Comparison of ENCODE assay signal across 20 cellular contexts in genomic region chr1:67170751-67171573, GRCh38. TPM values are rescaled to one million over a fixed set of nuclear protein-coding genes. Genes with fewer than 3 reads are reported as not detected.
DNase-seq lines count a peak whose midpoint lies in the region; ATAC-seq and TF ChIP-seq lines count a peak whose summit lies in the region.
"Had no signal": no experiment of that assay in that cellular context is flagged by ENCODE, and none has a peak within 500 bp of the region (broad histone marks: within the 10 kb centered on the region; RNA-seq: fewer than 3 reads in every experiment).

No MANE protein-coding gene starts in this region.

- peak; percentile 91 for ATAC-seq in DND-41 (ENCODE audit: insufficient read depth, low read depth)
- ATAC-seq: Panc1, right cardiac atrium had no signal

- CTCF ChIA-PET in HEK293T (lab: Yijun Ruan, JAX): interaction anchor here (1.2 kb wide), 1 partner anchor 22 kb away, joined by 4 read pairs; no protein-coding TSS in a partner anchor

- H3K9ac ChIP-seq in BLaER1 (no peak overlapping the region), DND-41 (ENCODE audit: low read depth, low read length) (no peak overlapping the region), Karpas-422 (ENCODE audit: low read length) (no peak overlapping the region)
- H3K9ac ChIP-seq: SK-N-SH had no signal

- no peaks in the 10 kb centered on the region for H3K79me2 ChIP-seq in DND-41 (ENCODE audit: insufficient read depth, low read length)
- H3K79me2 ChIP-seq in Karpas-422 (ENCODE audit: low read length): no peaks in the 10 kb centered on the region

- H4K20me1 ChIP-seq in BLaER1 (no peaks in the 10 kb centered on the region), DND-41 (ENCODE audit: insufficient read depth, low read length) (no peaks in the 10 kb centered on the region; the same call in 1 of the 2 replicates), Karpas-422 (ENCODE audit: insufficient read depth, low read depth, low read length) (no peaks in the 10 kb centered on the region)

- no peak for TF ChIP-seq CTCF in DND-41 (IDR thresholded peaks at IDR 0.05; ENCODE audit: borderline replicate concordance, extremely low read depth, low read length, poor library complexity, severe bottlenecking)

- POLR2A ChIA-PET in HEK293T (lab: Yijun Ruan, JAX): no interaction called here

- H2AFZ ChIP-seq in DND-41 (ENCODE audit: low read depth, low read length) (no peak overlapping the region), Karpas-422 (ENCODE audit: low read length) (no peak overlapping the region)

- H3K9me3 ChIP-seq in BLaER1 (0 out of 2 replicates have a peak, but pooled peaks cover 5% of the 10 kb centered on the region), DND-41 (ENCODE audit: insufficient read depth, low read length, severe bottlenecking) (no peaks in the 10 kb centered on the region), Karpas-422 (ENCODE audit: low read length) (no peaks in the 10 kb centered on the region)
- H3K9me3 ChIP-seq: SK-N-SH had no signal

- DNase-seq in DND-41: peak; percentile 11
- peak; percentile 17 for DNase-seq in T-helper 22 cell (ENCODE audit: low read depth)
- DNase-seq in central memory CD4-positive, alpha-beta T cell: peak; percentile 79
- no peak for DNase-seq in NCI-H1092 treated with DMSO at 0.1 percent for 48 hours (lab: John Stamatoyannopoulos, UW)
- DNase-seq in Karpas-422: no peak
- DNase-seq in NCI-H128 (lab: John Stamatoyannopoulos, UW; ENCODE audit: unreplicated experiment): no peak
- no peak for DNase-seq in HEK293T (ENCODE audit: extremely low spot score)
- DNase-seq: activated CD8-positive, alpha-beta memory T cell treated with anti-CD3 and anti-CD28 coated beads, Interleukin-2, amount 50 U/mL, for 4 hours; Calu3; cerebellar nuclear complex; endodermal cell; HCEC 1CT; IMR-90; NCI-H69; nucleus accumbens; right cardiac atrium; SK-N-SH had no signal

- H3K4me3 ChIP-seq in BLaER1 (no peak overlapping the region), DND-41 (ENCODE audit: low read depth in 1 of 2, low read length in 2 of 2) (no peak overlapping the region), Karpas-422 (ENCODE audit: low read length) (no peak overlapping the region)

- no peaks in the 10 kb centered on the region for H3K9me2 ChIP-seq in Karpas-422 (replicated peaks; ENCODE audit: insufficient read depth, low read length)
- H3K9me2 ChIP-seq: SK-N-SH had no signal

- H3K4me2 ChIP-seq in BLaER1 (peak overlapping the region; percentile 61), DND-41 (ENCODE audit: insufficient read depth, low read length) (peak overlapping the region; percentile 14; the same call in 1 of the 2 replicates), Karpas-422 (ENCODE audit: low read depth, low read length, poor library complexity, severe bottlenecking) (no peak overlapping the region)
- H3K4me2 ChIP-seq: SK-N-SH had no signal

- no peaks in the 10 kb centered on the region for H3K36me3 ChIP-seq in BLaER1
- H3K36me3 ChIP-seq in DND-41 (ENCODE audit: insufficient read depth, low read length): no peaks in the 10 kb centered on the region
- H3K36me3 ChIP-seq in Karpas-422 (ENCODE audit: insufficient read depth, low read length): no peaks in the 10 kb centered on the region

- H3K27ac ChIP-seq in BLaER1 (no peak overlapping the region), DND-41 (ENCODE audit: low read length) (no peak overlapping the region), Karpas-422 (ENCODE audit: low read length) (no peak overlapping the region)

- peaks cover 34% of the 10 kb centered on the region for H3K4me1 ChIP-seq in BLaER1
- peaks cover 28% of the 10 kb centered on the region for H3K4me1 ChIP-seq in DND-41 (ENCODE audit: insufficient read depth, low read length)
- H3K4me1 ChIP-seq in Karpas-422 (ENCODE audit: low read length): no peaks in the 10 kb centered on the region

- no peaks in the 10 kb centered on the region for H3K27me3 ChIP-seq in BLaER1
- H3K27me3 ChIP-seq in DND-41 (ENCODE audit: insufficient read depth, low read length, poor library complexity): peaks cover 16% of the 10 kb centered on the region
- no peaks in the 10 kb centered on the region for H3K27me3 ChIP-seq in Karpas-422 (ENCODE audit: low read length)

TF ChIP-seq in HEK293T, 16 proteins besides CTCF, POLR2A, EP300 and RAD21:
- TF ChIP-seq L3MBTL2 (conservative IDR thresholded peaks at IDR 0.05) (no peak), LEF1 (IDR thresholded peaks at IDR 0.05; ENCODE audit: borderline replicate concordance) (no peak), ZNF384 (IDR thresholded peaks at IDR 0.05) (no peak), FOXM1 (IDR thresholded peaks at IDR 0.05; ENCODE audit: borderline replicate concordance) (no peak), NFRKB (IDR thresholded peaks at IDR 0.05) (no peak), ARNT (IDR thresholded peaks at IDR 0.05) (no peak), CTBP1 (IDR thresholded peaks at IDR 0.05; ENCODE audit: borderline replicate concordance) (no peak), BHLHE40 (IDR thresholded peaks at IDR 0.05; ENCODE audit: borderline replicate concordance) (no peak), HDGF (IDR thresholded peaks at IDR 0.05; ENCODE audit: borderline replicate concordance) (no peak), FOXA1 (IDR thresholded peaks at IDR 0.05) (no peak), SP1 (IDR thresholded peaks at IDR 0.05) (no peak), SUZ12 (IDR thresholded peaks at IDR 0.05) (no peak), TARDBP (IDR thresholded peaks at IDR 0.05) (no peak), FOXK2 (IDR thresholded peaks at IDR 0.05) (no peak), ELF4 (IDR thresholded peaks at IDR 0.05) (no peak), PKNOX1 (IDR thresholded peaks at IDR 0.05) (no peak)

RNA-seq across cellular contexts. Expression of gene IL23R, which starts 4.7 kb away (rescaled TPM):
- total RNA-seq in Karpas-422 (2014; rRNA removed; shearing (Covaris generic); ENCODE audit: low replicate concordance): 0.45 TPM in 1 of 2 replicates, not detected in the other
- total RNA-seq: Calu3, endodermal cell, G401, IMR-90, right cardiac atrium had no signal

RNA-seq across cellular contexts. Expression of gene C1orf141, which starts 36.2 kb away (rescaled TPM):
- total RNA-seq in Karpas-422 (2014; rRNA removed; shearing (Covaris generic); ENCODE audit: low replicate concordance): not detected in 2 replicates
- total RNA-seq: Calu3, endodermal cell, G401, IMR-90, right cardiac atrium had no signal

Comparison
In these comparisons a context has a peak if more than half of its experiments do, and no peak if none do; other contexts are left out.
1. DNase-seq: peak in DND-41 (single experiment), T-helper 22 cell (single experiment) and central memory CD4-positive, alpha-beta T cell (single experiment); none in NCI-H1092 treated with DMSO at 0.1 percent for 48 hours (single experiment), Karpas-422 (single experiment), NCI-H128 (single experiment) and HEK293T (single experiment).